ENCODE assay signal across 8 cellular contexts in the genomic region with DNA sequence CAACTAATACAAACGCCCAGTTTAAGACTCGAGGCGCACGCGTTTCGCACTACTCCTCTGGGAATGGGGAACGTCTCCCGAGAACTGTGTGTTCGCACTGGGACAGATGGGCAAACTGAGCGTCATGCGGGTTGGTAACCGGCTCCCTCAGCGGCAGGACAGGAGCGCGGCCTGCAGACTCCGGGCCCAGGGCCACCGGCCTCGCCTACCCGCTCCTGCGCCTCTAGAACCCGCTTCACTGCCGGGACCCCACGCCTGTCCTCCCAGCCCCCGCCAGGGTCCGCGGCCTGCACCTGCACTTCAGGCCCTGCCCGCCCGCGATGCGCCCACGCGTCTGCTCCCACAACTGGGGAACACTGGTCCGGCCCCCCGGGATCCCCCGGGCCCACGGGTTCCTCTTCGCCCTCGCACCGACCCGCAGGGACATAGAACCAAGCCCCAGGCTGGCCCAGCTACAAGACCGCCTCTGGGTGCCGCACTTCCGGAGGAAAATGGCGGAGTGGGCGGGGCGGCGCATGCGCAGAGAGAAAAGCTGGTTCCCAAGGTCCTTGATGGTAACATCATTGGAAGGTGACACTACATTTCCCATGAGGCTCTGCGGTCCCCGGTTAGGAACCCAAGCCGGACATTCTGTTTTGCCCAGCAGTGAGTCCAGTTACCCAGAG. TPM values are rescaled to one million over a fixed set of nuclear protein-coding genes. Genes with fewer than 3 reads are reported as not detected.
DNase-seq lines count a peak whose midpoint lies in the region; ATAC-seq and TF ChIP-seq lines count a peak whose summit lies in the region.
"Not testable (repeated sequence)": the region's sequence is repeated elsewhere in the genome, so short reads cannot be mapped to it uniquely, and the experiment has no call there.

A gene (minus strand): TSS at position 459 of the 665 bp plus-strand sequence. CDS start 2,187 bp downstream, outside the sequence.

- 3 to 7% (median 4%) methylated on average over 38 to 51 of the region's 51 CpGs for WGBS in psoas muscle, 3 donors

- H3K27ac ChIP-seq in HUES6 (ENCODE audit: low read depth, low read length); PC-3 (ENCODE audit: low read length): not testable (repeated sequence)
- peak within 1 kb of the TSS; percentile 93 for H3K27ac ChIP-seq in psoas muscle
- peak within 1 kb of the TSS; percentile 55 for H3K27ac ChIP-seq in stomach smooth muscle (ENCODE audit: low read length)

- TF ChIP-seq CTCF in PC-3 (conservative IDR thresholded peaks at IDR 0.05; ENCODE audit: low read depth, low read length): not testable (repeated sequence)
- TF ChIP-seq CTCF in choroid plexus epithelial cell (conservative IDR thresholded peaks at IDR 0.05; ENCODE audit: low read depth, low read length): peak; percentile 13
- TF ChIP-seq CTCF in psoas muscle (IDR thresholded peaks at IDR 0.05): peak; percentile 13

- POLR2A ChIA-PET in PC-3 (lab: Charles Lee; ENCODE audit: unreplicated experiment): not testable (repeated sequence)

- DNase-seq in DMS53 treated with DMSO at 0.1 percent for 48 hours (lab: John Stamatoyannopoulos, UW; ENCODE audit: unreplicated experiment) (peak; percentile 34), PC-3 (peak; percentile 71), choroid plexus epithelial cell (ENCODE audit: low read depth) (peak; percentile 92), psoas muscle (peak; percentile 97)
- peak; percentile 85 to 89 for DNase-seq in activated CD8-positive, alpha-beta memory T cell treated with anti-CD3 and anti-CD28 coated beads for 4 hours (ENCODE audit: low read depth in 2 of 2)

- not testable (repeated sequence) for H3K9me2 ChIP-seq in PC-3 (replicated peaks; ENCODE audit: low read length)

- H3K79me2 ChIP-seq in PC-3 (ENCODE audit: low read length): not testable (repeated sequence)

- not testable (repeated sequence) for H3F3A ChIP-seq in PC-3 (ENCODE audit: low read length, unreplicated experiment)

- H3K4me1 ChIP-seq in HUES6 (ENCODE audit: control insufficient read depth, insufficient read depth, low read length); PC-3 (ENCODE audit: insufficient read depth, low read length); psoas muscle; stomach smooth muscle (ENCODE audit: control insufficient read depth, insufficient read depth, low read length): not testable (repeated sequence)

- TSS peak; percentile 55 for BruUV-seq in PC-3 (replicated peaks; lab: Mats Ljungman, UMichigan)

- CTCF ChIA-PET in PC-3 (lab: Charles Lee): not testable (repeated sequence)

- H4K20me1 ChIP-seq in PC-3 (ENCODE audit: low read length): not testable (repeated sequence)

- ATAC-seq in PC-3, psoas muscle: not testable (repeated sequence)

- not testable (repeated sequence) for H3K36me3 ChIP-seq in HUES6 (ENCODE audit: control insufficient read depth, insufficient read depth, low read length); PC-3 (ENCODE audit: low read depth, low read length)
- H3K36me3 ChIP-seq in psoas muscle (ENCODE audit: insufficient read depth in 1 of 2, low read depth in 1 of 2) (peaks cover 0 to 24% of the 10 kb centered on the region in 2 donors), stomach smooth muscle (ENCODE audit: control insufficient read depth in 2 of 2, insufficient read depth in 2 of 2, low read length in 2 of 2) (peaks cover 8 to 17% of the 10 kb centered on the region in 2 donors)

- H3K9me3 ChIP-seq in HUES6 (ENCODE audit: control insufficient read depth, insufficient read depth, low read depth, low read length) (peaks cover 19% of the 10 kb centered on the region), psoas muscle (peaks cover 12% of the 10 kb centered on the region)
- H3K9me3 ChIP-seq in PC-3 (ENCODE audit: low read length); stomach smooth muscle (ENCODE audit: control insufficient read depth in 2 of 2, low read length in 2 of 2): not testable (repeated sequence)

- peak within 1 kb of the TSS; percentile 77 for H2AFZ ChIP-seq in PC-3 (ENCODE audit: low read length)

- intact Hi-C loops in PC-3 (cut with micrococcal nuclease); psoas muscle (cut with DNase I): not testable (repeated sequence)

- not testable (repeated sequence) for H3K9ac ChIP-seq in HUES6 (ENCODE audit: low read length)
- H3K9ac ChIP-seq in PC-3 (ENCODE audit: low read length) (peak within 1 kb of the TSS; percentile 88), stomach smooth muscle (ENCODE audit: low read length in 2 of 2) (peak within 1 kb of the TSS; percentile 76 to 81)

- H3K4me3 ChIP-seq in HUES6 (ENCODE audit: low read depth, low read length) (peak within 1 kb of the TSS; percentile 46; the same call in 1 of the 2 replicates), PC-3 (ENCODE audit: low read length) (peak within 1 kb of the TSS; percentile 72), choroid plexus epithelial cell (ENCODE audit: low read depth, low read length) (peak within 1 kb of the TSS; percentile 70), iPS-11a (ENCODE audit: low read depth, low read length) (peak within 1 kb of the TSS; percentile 20), psoas muscle (peak within 1 kb of the TSS; percentile 90), stomach smooth muscle (ENCODE audit: low read length in 2 of 2) (peak within 1 kb of the TSS; percentile 65 to 77)

- not testable (repeated sequence) for H3K27me3 ChIP-seq in HUES6 (ENCODE audit: control insufficient read depth, insufficient read depth, low read length); PC-3 (ENCODE audit: low read length); psoas muscle (ENCODE audit: insufficient read depth in 3 of 3, low read length in 2 of 3); stomach smooth muscle (ENCODE audit: control insufficient read depth in 1 of 2, insufficient read depth in 2 of 2, low read length in 2 of 2)

- peak within 1 kb of the TSS; percentile 82 for H3K4me2 ChIP-seq in PC-3 (ENCODE audit: low read length)

RNA-seq across cellular contexts. Expression of the gene that starts here (rescaled TPM):
- 5.2 and 6.7 TPM in 2 replicates for total RNA-seq in PC-3 (2014; rRNA removed)
- total RNA-seq in psoas muscle: 1 to 10 TPM; 3.8 to 7.3 (median 4.1) TPM
- 1 to 10 TPM; 1.1 to 3.2 (median 1.4) TPM for polyA plus RNA-seq in psoas muscle

Comparison
In these comparisons a context has a peak if more than half of its experiments do, and no peak if none do; other contexts are left out.
1. DNase-seq: peak in every context shown above with its lines; median percentile 97 in psoas muscle; 92 in choroid plexus epithelial cell; 87 in activated CD8-positive, alpha-beta memory T cell treated with anti-CD3 and anti-CD28 coated beads for 4 hours; 71 in PC-3; 34 in DMS53 treated with DMSO at 0.1 percent for 48 hours.
2. H3K4me3 ChIP-seq: peak in every context shown above with its lines; median percentile 90 in psoas muscle; 72 in PC-3; 71 in stomach smooth muscle; 70 in choroid plexus epithelial cell; 46 in HUES6; 20 in iPS-11a.